Comparison of ENCODE assay signal across 10 cellular contexts in the genomic region with DNA sequence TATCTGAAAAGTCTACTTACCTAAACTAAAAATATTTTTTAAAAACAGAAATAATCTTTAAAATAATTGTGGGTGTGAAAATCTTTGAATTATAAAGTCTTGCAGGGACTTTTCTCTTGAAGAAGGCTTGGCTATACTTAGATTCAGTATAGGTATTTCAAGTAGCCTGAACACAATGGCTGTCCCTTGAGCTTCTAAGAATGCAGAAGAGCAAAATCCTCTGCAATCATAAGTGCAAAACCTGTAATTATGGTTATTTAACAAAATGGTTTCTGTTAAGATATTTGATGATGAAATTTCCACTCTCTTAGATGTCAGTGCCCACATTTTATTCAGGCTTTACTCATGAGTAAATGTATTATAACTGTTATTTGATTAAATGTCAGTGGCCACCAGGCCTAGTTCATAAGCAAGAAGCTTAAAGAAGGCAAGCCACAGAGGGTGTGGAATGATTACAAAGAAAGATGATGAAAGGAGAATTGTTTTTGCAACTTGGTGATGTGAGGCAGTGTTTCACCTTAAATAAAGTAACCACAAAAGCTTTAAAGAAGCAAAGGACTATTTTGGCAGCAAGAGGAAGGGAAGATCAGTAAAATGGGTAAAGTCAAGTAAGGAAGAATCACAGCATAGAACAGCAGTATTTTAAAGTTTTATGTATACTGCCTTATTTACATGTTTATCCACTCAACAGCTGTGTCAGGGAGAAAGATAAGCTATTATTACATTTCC.
DNase-seq lines count a peak whose midpoint lies in the region; ATAC-seq and TF ChIP-seq lines count a peak whose summit lies in the region.
"Had no signal": no experiment of that assay in that cellular context is flagged by ENCODE, and none has a peak within 500 bp of the region (broad histone marks: within the 10 kb centered on the region; RNA-seq: fewer than 3 reads in every experiment).

No MANE protein-coding gene starts in this region.

- H3K36me3 ChIP-seq in stomach (no peaks in the 10 kb centered on the region), heart left ventricle (no peaks in the 10 kb centered on the region)

- peak; percentile 25 to 28 for DNase-seq in activated T-cell treated with anti-CD3 and anti-CD28 coated beads, Interleukin-2, amount 50 U/mL, for 72 hours
- DNase-seq in activated T-cell treated with anti-CD3 and anti-CD28 coated beads for 4 hours (no peak), stomach (no peak), heart left ventricle (no peak)
- no peak for DNase-seq in activated naive CD8-positive, alpha-beta T cell treated with anti-CD3 and anti-CD28 coated beads for 36 hours
- DNase-seq in stimulated activated naive B cell treated with anti-CD40 and anti-IgM and Interleukin-4, amounts not matched to agents 10 μg/mL and 1 μg/mL and 100 μg/mL, for 72 hours = no peak
- DNase-seq: NCI-H510A had no signal

- TF ChIP-seq POLR2A in stomach (IDR thresholded peaks at IDR 0.05) (no peak), heart left ventricle (IDR thresholded peaks at IDR 0.05) (no peak)

- H3K4me3 ChIP-seq in stomach (no peak overlapping the region), heart left ventricle (no peak overlapping the region)

- TF ChIP-seq CTCF in stomach (IDR thresholded peaks at IDR 0.05) (no peak), heart left ventricle (IDR thresholded peaks at IDR 0.05) (no peak)

- H3K36me3 Mint-ChIP-seq in activated T-cell treated with anti-CD3 and anti-CD28 coated beads, Interleukin-2, amount 50 U/mL, for 72 hours (ENCODE audit: insufficient read depth in 2 of 2) = peaks cover 10 to 11% of the 10 kb centered on the region in 2 donors
- peaks cover 56% of the 10 kb centered on the region for H3K36me3 Mint-ChIP-seq in activated naive CD8-positive, alpha-beta T cell treated with anti-CD3 and anti-CD28 coated beads for 36 hours
- peaks cover 16 to 24% of the 10 kb centered on the region in 2 donors for H3K36me3 Mint-ChIP-seq in stimulated activated naive B cell treated with anti-CD40 and anti-IgM and Interleukin-4, amounts not matched to agents 10 μg/mL and 1 μg/mL and 100 μg/mL, for 72 hours

- intact Hi-C loops in stomach (cut with DNase I; ENCODE audit: low total_unique reads) = no loop called here
- intact Hi-C loops in heart left ventricle (cut with DNase I) = no loop called here

- no peaks in the 10 kb centered on the region for H3K27me3 Mint-ChIP-seq in activated T-cell treated with anti-CD3 and anti-CD28 coated beads, Interleukin-2, amount 50 U/mL, for 72 hours (ENCODE audit: low read depth)
- no peaks in the 10 kb centered on the region for H3K27me3 Mint-ChIP-seq in activated naive CD8-positive, alpha-beta T cell treated with anti-CD3 and anti-CD28 coated beads for 36 hours
- no peaks in the 10 kb centered on the region for H3K27me3 Mint-ChIP-seq in stimulated activated naive B cell treated with anti-CD40 and anti-IgM and Interleukin-4, amounts not matched to agents 10 μg/mL and 1 μg/mL and 100 μg/mL, for 72 hours

- H3K9me3 ChIP-seq in stomach = peaks cover 0 to 15% (median 6%) of the 10 kb centered on the region in 4 donors
- H3K9me3 ChIP-seq in heart left ventricle = peaks cover 0 to 16% (median 0%) of the 10 kb centered on the region in 12 donors

- H3K27me3 ChIP-seq in stomach = no peaks in the 10 kb centered on the region
- no peaks in the 10 kb centered on the region for H3K27me3 ChIP-seq in heart left ventricle
- H3K27me3 ChIP-seq: foreskin keratinocyte had no signal

- H3K27ac ChIP-seq in stomach (no peak overlapping the region), heart left ventricle (no peak overlapping the region)
- H3K27ac ChIP-seq: foreskin keratinocyte had no signal

- ATAC-seq in activated T-cell treated with anti-CD3 and anti-CD28 coated beads, Interleukin-2, amount 50 U/mL, for 72 hours (replicated peaks in 1 of 2) = peak; percentile 91 to 94
- ATAC-seq in HG03469 (IDR thresholded peaks at IDR 0.05; ENCODE audit: unreplicated experiment) (peak; percentile 36), heart left ventricle (no peak), HG03095 (IDR thresholded peaks at IDR 0.05; ENCODE audit: unreplicated experiment) (no peak)
- peak; percentile 53 to 54 for ATAC-seq in stimulated activated naive B cell treated with anti-CD40 and anti-IgM and Interleukin-4, amounts not matched to agents 10 μg/mL and 1 μg/mL and 100 μg/mL, for 72 hours (replicated peaks)
- ATAC-seq: foreskin keratinocyte had no signal

- H3K9me3 Mint-ChIP-seq in activated T-cell treated with anti-CD3 and anti-CD28 coated beads, Interleukin-2, amount 50 U/mL, for 72 hours = peaks cover 7 to 8% of the 10 kb centered on the region in 2 donors
- H3K9me3 Mint-ChIP-seq in activated naive CD8-positive, alpha-beta T cell treated with anti-CD3 and anti-CD28 coated beads for 36 hours = peaks cover 29% of the 10 kb centered on the region
- H3K9me3 Mint-ChIP-seq in stimulated activated naive B cell treated with anti-CD40 and anti-IgM and Interleukin-4, amounts not matched to agents 10 μg/mL and 1 μg/mL and 100 μg/mL, for 72 hours = peaks cover 8 to 12% of the 10 kb centered on the region in 2 donors

- peak overlapping the region; percentile 47 for H3K27ac Mint-ChIP-seq in activated T-cell treated with anti-CD3 and anti-CD28 coated beads, Interleukin-2, amount 50 U/mL, for 72 hours
- peak overlapping the region; percentile 92 for H3K27ac Mint-ChIP-seq in activated naive CD8-positive, alpha-beta T cell treated with anti-CD3 and anti-CD28 coated beads for 36 hours
- peak overlapping the region; percentile 10 for H3K27ac Mint-ChIP-seq in stimulated activated naive B cell treated with anti-CD40 and anti-IgM and Interleukin-4, amounts not matched to agents 10 μg/mL and 1 μg/mL and 100 μg/mL, for 72 hours

- no peak for TF ChIP-seq EP300 in stomach (IDR thresholded peaks at IDR 0.05)

- H3K4me1 Mint-ChIP-seq in activated T-cell treated with anti-CD3 and anti-CD28 coated beads, Interleukin-2, amount 50 U/mL, for 72 hours (ENCODE audit: low read depth) = peaks cover 46% of the 10 kb centered on the region
- H3K4me1 Mint-ChIP-seq in activated naive CD8-positive, alpha-beta T cell treated with anti-CD3 and anti-CD28 coated beads for 36 hours = peaks cover 56% of the 10 kb centered on the region
- H3K4me1 Mint-ChIP-seq in stimulated activated naive B cell treated with anti-CD40 and anti-IgM and Interleukin-4, amounts not matched to agents 10 μg/mL and 1 μg/mL and 100 μg/mL, for 72 hours = peaks cover 4 to 6% of the 10 kb centered on the region in 2 donors

- H3K4me1 ChIP-seq in stomach (peaks cover 0 to 5% (median 0%) of the 10 kb centered on the region in 4 donors), heart left ventricle (peaks cover 0 to 12% (median 0%) of the 10 kb centered on the region in 12 donors)
- H3K4me1 ChIP-seq: foreskin keratinocyte had no signal

- peak overlapping the region; percentile 32 to 63 for H3K4me3 Mint-ChIP-seq in activated T-cell treated with anti-CD3 and anti-CD28 coated beads, Interleukin-2, amount 50 U/mL, for 72 hours
- H3K4me3 Mint-ChIP-seq in activated naive CD8-positive, alpha-beta T cell treated with anti-CD3 and anti-CD28 coated beads for 36 hours = peak overlapping the region; percentile 3
- H3K4me3 Mint-ChIP-seq in stimulated activated naive B cell treated with anti-CD40 and anti-IgM and Interleukin-4, amounts not matched to agents 10 μg/mL and 1 μg/mL and 100 μg/mL, for 72 hours = no peak overlapping the region

Comparison
In these comparisons a context has a peak if more than half of its experiments do, and no peak if none do; other contexts are left out.
1. DNase-seq: peak in activated T-cell treated with anti-CD3 and anti-CD28 coated beads, Interleukin-2, amount 50 U/mL, for 72 hours (2 of 2); none in activated T-cell treated with anti-CD3 and anti-CD28 coated beads for 4 hours (single experiment), activated naive CD8-positive, alpha-beta T cell treated with anti-CD3 and anti-CD28 coated beads for 36 hours (single experiment), stimulated activated naive B cell treated with anti-CD40 and anti-IgM and Interleukin-4, amounts not matched to agents 10 μg/mL and 1 μg/mL and 100 μg/mL, for 72 hours (single experiment), stomach (single experiment) and heart left ventricle (0 of 5).
2. ATAC-seq: peak in activated T-cell treated with anti-CD3 and anti-CD28 coated beads, Interleukin-2, amount 50 U/mL, for 72 hours (2 of 2), HG03469 (single experiment) and stimulated activated naive B cell treated with anti-CD40 and anti-IgM and Interleukin-4, amounts not matched to agents 10 μg/mL and 1 μg/mL and 100 μg/mL, for 72 hours (2 of 2); none in heart left ventricle (0 of 4) and HG03095 (single experiment).
3. H3K27ac Mint-ChIP-seq: peak in every context shown above with its lines; median percentile 92 in activated naive CD8-positive, alpha-beta T cell treated with anti-CD3 and anti-CD28 coated beads for 36 hours; 47 in activated T-cell treated with anti-CD3 and anti-CD28 coated beads, Interleukin-2, amount 50 U/mL, for 72 hours; 10 in stimulated activated naive B cell treated with anti-CD40 and anti-IgM and Interleukin-4, amounts not matched to agents 10 μg/mL and 1 μg/mL and 100 μg/mL, for 72 hours.
4. H3K4me3 Mint-ChIP-seq: peak in activated T-cell treated with anti-CD3 and anti-CD28 coated beads, Interleukin-2, amount 50 U/mL, for 72 hours (2 of 2) and activated naive CD8-positive, alpha-beta T cell treated with anti-CD3 and anti-CD28 coated beads for 36 hours (single experiment); none in stimulated activated naive B cell treated with anti-CD40 and anti-IgM and Interleukin-4, amounts not matched to agents 10 μg/mL and 1 μg/mL and 100 μg/mL, for 72 hours (0 of 2).